ENCODE assay signal across 1 cellular context in the genomic region with DNA sequence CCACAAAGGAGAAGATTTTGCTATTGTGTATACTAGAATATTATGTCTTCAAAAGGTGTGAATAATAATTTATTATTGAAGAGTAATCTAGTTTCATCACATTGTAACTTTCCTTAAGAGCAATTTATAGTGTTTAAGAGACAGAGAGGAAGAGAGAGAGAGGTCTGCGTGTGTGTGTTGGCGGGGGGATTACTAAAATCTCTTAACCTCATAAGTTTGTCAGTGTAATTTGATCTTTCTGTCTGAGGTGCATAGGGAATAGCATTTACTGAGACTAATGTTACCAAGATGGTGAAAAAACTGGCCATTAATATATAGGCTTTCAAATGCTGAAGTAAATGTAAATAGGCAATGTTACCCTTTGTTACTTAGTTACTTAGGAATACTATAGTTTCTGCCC.
TF ChIP-seq lines count a peak whose summit lies in the region.

No MANE protein-coding gene starts in this region.

TF ChIP-seq in GM23338, 12 proteins besides CTCF, POLR2A, EP300 and RAD21:
- TF ChIP-seq, protein P1, sequence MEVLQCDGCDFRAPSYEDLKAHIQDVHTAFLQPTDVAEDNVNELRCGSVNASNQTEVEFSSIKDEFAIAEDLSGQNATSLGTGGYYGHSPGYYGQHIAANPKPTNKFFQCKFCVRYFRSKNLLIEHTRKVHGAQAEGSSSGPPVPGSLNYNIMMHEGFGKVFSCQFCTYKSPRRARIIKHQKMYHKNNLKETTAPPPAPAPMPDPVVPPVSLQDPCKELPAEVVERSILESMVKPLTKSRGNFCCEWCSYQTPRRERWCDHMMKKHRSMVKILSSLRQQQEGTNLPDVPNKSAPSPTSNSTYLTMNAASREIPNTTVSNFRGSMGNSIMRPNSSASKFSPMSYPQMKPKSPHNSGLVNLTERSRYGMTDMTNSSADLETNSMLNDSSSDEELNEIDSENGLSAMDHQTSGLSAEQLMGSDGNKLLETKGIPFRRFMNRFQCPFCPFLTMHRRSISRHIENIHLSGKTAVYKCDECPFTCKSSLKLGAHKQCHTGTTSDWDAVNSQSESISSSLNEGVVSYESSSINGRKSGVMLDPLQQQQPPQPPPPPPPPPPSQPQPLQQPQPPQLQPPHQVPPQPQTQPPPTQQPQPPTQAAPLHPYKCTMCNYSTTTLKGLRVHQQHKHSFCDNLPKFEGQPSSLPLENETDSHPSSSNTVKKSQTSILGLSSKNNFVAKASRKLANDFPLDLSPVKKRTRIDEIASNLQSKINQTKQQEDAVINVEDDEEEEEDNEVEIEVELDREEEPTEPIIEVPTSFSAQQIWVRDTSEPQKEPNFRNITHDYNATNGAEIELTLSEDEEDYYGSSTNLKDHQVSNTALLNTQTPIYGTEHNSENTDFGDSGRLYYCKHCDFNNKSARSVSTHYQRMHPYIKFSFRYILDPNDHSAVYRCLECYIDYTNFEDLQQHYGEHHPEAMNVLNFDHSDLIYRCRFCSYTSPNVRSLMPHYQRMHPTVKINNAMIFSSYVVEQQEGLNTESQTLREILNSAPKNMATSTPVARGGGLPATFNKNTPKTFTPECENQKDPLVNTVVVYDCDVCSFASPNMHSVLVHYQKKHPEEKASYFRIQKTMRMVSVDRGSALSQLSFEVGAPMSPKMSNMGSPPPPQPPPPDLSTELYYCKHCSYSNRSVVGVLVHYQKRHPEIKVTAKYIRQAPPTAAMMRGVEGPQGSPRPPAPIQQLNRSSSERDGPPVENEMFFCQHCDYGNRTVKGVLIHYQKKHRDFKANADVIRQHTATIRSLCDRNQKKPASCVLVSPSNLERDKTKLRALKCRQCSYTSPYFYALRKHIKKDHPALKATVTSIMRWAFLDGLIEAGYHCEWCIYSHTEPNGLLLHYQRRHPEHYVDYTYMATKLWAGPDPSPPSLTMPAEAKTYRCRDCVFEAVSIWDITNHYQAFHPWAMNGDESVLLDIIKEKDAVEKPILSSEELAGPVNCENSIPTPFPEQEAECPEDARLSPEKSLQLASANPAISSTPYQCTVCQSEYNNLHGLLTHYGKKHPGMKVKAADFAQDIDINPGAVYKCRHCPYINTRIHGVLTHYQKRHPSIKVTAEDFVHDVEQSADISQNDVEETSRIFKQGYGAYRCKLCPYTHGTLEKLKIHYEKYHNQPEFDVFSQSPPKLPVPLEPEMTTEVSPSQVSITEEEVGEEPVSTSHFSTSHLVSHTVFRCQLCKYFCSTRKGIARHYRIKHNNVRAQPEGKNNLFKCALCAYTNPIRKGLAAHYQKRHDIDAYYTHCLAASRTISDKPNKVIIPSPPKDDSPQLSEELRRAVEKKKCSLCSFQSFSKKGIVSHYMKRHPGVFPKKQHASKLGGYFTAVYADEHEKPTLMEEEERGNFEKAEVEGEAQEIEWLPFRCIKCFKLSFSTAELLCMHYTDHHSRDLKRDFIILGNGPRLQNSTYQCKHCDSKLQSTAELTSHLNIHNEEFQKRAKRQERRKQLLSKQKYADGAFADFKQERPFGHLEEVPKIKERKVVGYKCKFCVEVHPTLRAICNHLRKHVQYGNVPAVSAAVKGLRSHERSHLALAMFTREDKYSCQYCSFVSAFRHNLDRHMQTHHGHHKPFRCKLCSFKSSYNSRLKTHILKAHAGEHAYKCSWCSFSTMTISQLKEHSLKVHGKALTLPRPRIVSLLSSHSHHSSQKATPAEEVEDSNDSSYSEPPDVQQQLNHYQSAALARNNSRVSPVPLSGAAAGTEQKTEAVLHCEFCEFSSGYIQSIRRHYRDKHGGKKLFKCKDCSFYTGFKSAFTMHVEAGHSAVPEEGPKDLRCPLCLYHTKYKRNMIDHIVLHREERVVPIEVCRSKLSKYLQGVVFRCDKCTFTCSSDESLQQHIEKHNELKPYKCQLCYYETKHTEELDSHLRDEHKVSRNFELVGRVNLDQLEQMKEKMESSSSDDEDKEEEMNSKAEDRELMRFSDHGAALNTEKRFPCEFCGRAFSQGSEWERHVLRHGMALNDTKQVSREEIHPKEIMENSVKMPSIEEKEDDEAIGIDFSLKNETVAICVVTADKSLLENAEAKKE (CRISPR knock-in tag; IDR thresholded peaks at IDR 0.05): no peak
- TF ChIP-seq STAT1 (IDR thresholded peaks at IDR 0.05; ENCODE audit: unreplicated experiment): no peak
- TF ChIP-seq CREB1 (CRISPR knock-in tag; IDR thresholded peaks at IDR 0.05; ENCODE audit: low read depth): no peak
- no peak for TF ChIP-seq ZNF114 (CRISPR knock-in tag; IDR thresholded peaks at IDR 0.05)
- TF ChIP-seq, protein P2, sequence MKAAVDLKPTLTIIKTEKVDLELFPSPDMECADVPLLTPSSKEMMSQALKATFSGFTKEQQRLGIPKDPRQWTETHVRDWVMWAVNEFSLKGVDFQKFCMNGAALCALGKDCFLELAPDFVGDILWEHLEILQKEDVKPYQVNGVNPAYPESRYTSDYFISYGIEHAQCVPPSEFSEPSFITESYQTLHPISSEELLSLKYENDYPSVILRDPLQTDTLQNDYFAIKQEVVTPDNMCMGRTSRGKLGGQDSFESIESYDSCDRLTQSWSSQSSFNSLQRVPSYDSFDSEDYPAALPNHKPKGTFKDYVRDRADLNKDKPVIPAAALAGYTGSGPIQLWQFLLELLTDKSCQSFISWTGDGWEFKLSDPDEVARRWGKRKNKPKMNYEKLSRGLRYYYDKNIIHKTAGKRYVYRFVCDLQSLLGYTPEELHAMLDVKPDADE (IDR thresholded peaks at IDR 0.05): no peak
- TF ChIP-seq NANOG (IDR thresholded peaks at IDR 0.05; ENCODE audit: borderline replicate concordance): no peak
- no peak for TF ChIP-seq EZH2phosphoT487 (IDR thresholded peaks at IDR 0.05; ENCODE audit: unreplicated experiment)
- TF ChIP-seq POLR2AphosphoS5 (IDR thresholded peaks at IDR 0.05; ENCODE audit: low read depth): no peak
- TF ChIP-seq, protein P3, sequence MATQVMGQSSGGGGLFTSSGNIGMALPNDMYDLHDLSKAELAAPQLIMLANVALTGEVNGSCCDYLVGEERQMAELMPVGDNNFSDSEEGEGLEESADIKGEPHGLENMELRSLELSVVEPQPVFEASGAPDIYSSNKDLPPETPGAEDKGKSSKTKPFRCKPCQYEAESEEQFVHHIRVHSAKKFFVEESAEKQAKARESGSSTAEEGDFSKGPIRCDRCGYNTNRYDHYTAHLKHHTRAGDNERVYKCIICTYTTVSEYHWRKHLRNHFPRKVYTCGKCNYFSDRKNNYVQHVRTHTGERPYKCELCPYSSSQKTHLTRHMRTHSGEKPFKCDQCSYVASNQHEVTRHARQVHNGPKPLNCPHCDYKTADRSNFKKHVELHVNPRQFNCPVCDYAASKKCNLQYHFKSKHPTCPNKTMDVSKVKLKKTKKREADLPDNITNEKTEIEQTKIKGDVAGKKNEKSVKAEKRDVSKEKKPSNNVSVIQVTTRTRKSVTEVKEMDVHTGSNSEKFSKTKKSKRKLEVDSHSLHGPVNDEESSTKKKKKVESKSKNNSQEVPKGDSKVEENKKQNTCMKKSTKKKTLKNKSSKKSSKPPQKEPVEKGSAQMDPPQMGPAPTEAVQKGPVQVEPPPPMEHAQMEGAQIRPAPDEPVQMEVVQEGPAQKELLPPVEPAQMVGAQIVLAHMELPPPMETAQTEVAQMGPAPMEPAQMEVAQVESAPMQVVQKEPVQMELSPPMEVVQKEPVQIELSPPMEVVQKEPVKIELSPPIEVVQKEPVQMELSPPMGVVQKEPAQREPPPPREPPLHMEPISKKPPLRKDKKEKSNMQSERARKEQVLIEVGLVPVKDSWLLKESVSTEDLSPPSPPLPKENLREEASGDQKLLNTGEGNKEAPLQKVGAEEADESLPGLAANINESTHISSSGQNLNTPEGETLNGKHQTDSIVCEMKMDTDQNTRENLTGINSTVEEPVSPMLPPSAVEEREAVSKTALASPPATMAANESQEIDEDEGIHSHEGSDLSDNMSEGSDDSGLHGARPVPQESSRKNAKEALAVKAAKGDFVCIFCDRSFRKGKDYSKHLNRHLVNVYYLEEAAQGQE (IDR thresholded peaks at IDR 0.05; ENCODE audit: unreplicated experiment): no peak
- TF ChIP-seq ZNF331 (CRISPR knock-in tag; IDR thresholded peaks at IDR 0.05; ENCODE audit: low read depth): no peak
- TF ChIP-seq EZH2 (IDR thresholded peaks at IDR 0.05; ENCODE audit: low read depth, unreplicated experiment): no peak
- no peak for TF ChIP-seq JUNB (IDR thresholded peaks at IDR 0.05; ENCODE audit: unreplicated experiment)
